Comparison of ENCODE assay signal across 28 cellular contexts in genomic region chr10:1602037-1602471, GRCh38.
"Had no signal": no experiment of that assay in that cellular context is flagged by ENCODE, and none has a peak within 500 bp of the region (broad histone marks: within the 10 kb centered on the region; RNA-seq: fewer than 3 reads in every experiment).

No MANE protein-coding gene starts in this region.

- H3K4me1 ChIP-seq: SJCRH30 had no signal

- H3K36me3 ChIP-seq: brain microvascular endothelial cell, cardiac muscle cell, SJCRH30, WERI-Rb-1 had no signal

- H3K9ac ChIP-seq: SK-N-SH had no signal

- H3K27ac ChIP-seq: brain microvascular endothelial cell, cardiac muscle cell, SJCRH30, WERI-Rb-1 had no signal

- DNase-seq: activated CD4-positive, alpha-beta T cell treated with anti-CD3 and anti-CD28 coated beads, Interleukin-2, amount 10 ng/mL, durations not matched to agents 24 days and 14 days; activated CD4-positive, alpha-beta T cell treated with anti-CD3 and anti-CD28 coated beads, Interleukin-2, amount 50 U/mL, for 48 hours; activated gamma-delta T cell; activated naive CD4-positive, alpha-beta T cell treated with anti-CD3 and anti-CD28 coated beads for 36 hours; activated T-cell treated with anti-CD3 and anti-CD28 coated beads for 4 hours; activated T-cell treated with anti-CD3 and anti-CD28 coated beads, Interleukin-2, amount 50 U/mL, for 48 hours; amygdala; brain microvascular endothelial cell; Karpas-422; MM.1S; NCI-H1105; NCI-H1436; NCI-H187; NCI-H2081; NCI-H510A treated with DMSO at 0.1 percent for 48 hours; NCI-H69; NK-92 treated with Interleukin-12 subunit alpha and Interleukin-12 subunit beta, amount 100 ng/mL, for 24 hours; OCI-M1; Right ventricle myocardium superior; RPMI8226; SJCRH30; SK-N-SH; T-helper 1 cell; WERI-Rb-1 had no signal

- H3K4me2 ChIP-seq: SK-N-SH had no signal

- ATAC-seq: activated T-helper 17 cell treated with anti-CD3 and anti-CD28 coated beads, Interleukin-2, amount 50 U/mL, for 72 hours; K562; Panc1 had no signal

- FAIRE-seq: K562 had no signal

- H3K9me3 ChIP-seq: SJCRH30, SK-N-SH had no signal

- H3K4me3 ChIP-seq: cardiac muscle cell, K562, SJCRH30 had no signal

- H3K27me3 ChIP-seq: brain microvascular endothelial cell, cardiac muscle cell, SJCRH30 had no signal
